ENCODE assay signal across 7 cellular contexts in genomic region chr2:41698787-41699422, GRCh38.
A peak's percentile ranks its signal among the peaks of the same experiment; 100 is the strongest.
DNase-seq lines count a peak whose midpoint lies in the region; ATAC-seq and TF ChIP-seq lines count a peak whose summit lies in the region.

No MANE protein-coding gene starts in this region.

- H3K36me3 Mint-ChIP-seq in memory B cell, result no peaks in the 10 kb centered on the region

- peaks cover 7% of the 10 kb centered on the region for H3K4me1 Mint-ChIP-seq in memory B cell

- no peaks in the 10 kb centered on the region for H3K9me3 Mint-ChIP-seq in memory B cell

- H3K4me3 Mint-ChIP-seq in memory B cell, result peak overlapping the region; percentile 9

- TF ChIP-seq CTCF in GM12873 (IDR thresholded peaks at IDR 0.05; ENCODE audit: insufficient read depth, low read depth, low read length, missing control alignments), result peak; percentile 65

- H3K27ac Mint-ChIP-seq in memory B cell, result no peak overlapping the region

- peak; percentile 22 for DNase-seq in NAMALWA (ENCODE audit: low spot score)
- DNase-seq in cerebellar cortex (ENCODE audit: low spot score), result peak; percentile 12
- no peak for DNase-seq in memory B cell (ENCODE audit: low spot score in 2 of 2)
- no peak for DNase-seq in GF-D8 (lab: John Stamatoyannopoulos, UW)
- DNase-seq in amniotic stem cell (lab: John Stamatoyannopoulos, UW), result no peak

- H3K27me3 Mint-ChIP-seq in memory B cell, result peaks cover 18% of the 10 kb centered on the region

- ATAC-seq in memory B cell (ENCODE audit: low read depth), result no peak
- no peak for ATAC-seq in GM21526 (IDR thresholded peaks at IDR 0.05; ENCODE audit: low FRiP score, unreplicated experiment)

Comparison
In these comparisons a context has a peak if more than half of its experiments do, and no peak if none do; other contexts are left out.
1. DNase-seq: peak in NAMALWA (single experiment) and cerebellar cortex (single experiment); none in memory B cell (0 of 2), GF-D8 (single experiment) and amniotic stem cell (single experiment).